8 cellular contexts compared by ENCODE assay signal in the genomic region with DNA sequence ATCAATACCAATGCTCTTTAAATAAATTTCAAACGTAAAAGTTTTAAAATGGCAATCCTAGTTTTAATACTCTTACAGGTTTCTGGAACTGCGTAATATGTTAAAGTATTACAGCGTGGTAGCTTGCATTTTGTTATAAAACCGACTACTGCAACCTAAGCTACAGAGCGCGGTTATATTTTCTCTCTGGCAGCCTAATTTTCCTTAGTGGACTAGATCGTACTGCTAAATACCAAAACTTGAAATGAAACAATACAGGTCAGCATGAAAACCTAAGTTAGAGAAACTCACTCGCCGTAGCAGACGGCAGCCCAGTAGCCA. TPM values are rescaled to one million over a fixed set of nuclear protein-coding genes. Genes with fewer than 3 reads are reported as not detected.
A peak's percentile ranks its signal among the peaks of the same experiment; 100 is the strongest.
DNase-seq lines count a peak whose midpoint lies in the region; ATAC-seq and TF ChIP-seq lines count a peak whose summit lies in the region.

No MANE protein-coding gene starts in this region.

- ATAC-seq in HG03432 (IDR thresholded peaks at IDR 0.05; ENCODE audit: unreplicated experiment), result no peak

- H3K27ac ChIP-seq in VCaP, result peak overlapping the region; percentile 99

- DNase-seq in GM12864 (ENCODE audit: low read depth) (no peak), fibroblast of the aortic adventitia (ENCODE audit: low read depth) (peak; percentile 60), skeletal muscle cell (ENCODE audit: low read depth) (no peak), NOMO-1 treated with DMSO at 0.1 percent for 48 hours (lab: John Stamatoyannopoulos, UW; ENCODE audit: unreplicated experiment) (no peak), DMS 273 (lab: John Stamatoyannopoulos, UW; ENCODE audit: unreplicated experiment) (no peak), HEK293T (ENCODE audit: extremely low spot score) (no peak)

- CTCF ChIA-PET in HEK293T (lab: Yijun Ruan, JAX), result interaction anchor here (1.3 kb wide), 1 partner anchor 66 kb away, joined by 7 read pairs; no protein-coding TSS in a partner anchor

- POLR2A ChIA-PET in HEK293T (lab: Yijun Ruan, JAX), result interaction anchor here (0.8 kb wide), 1 partner anchor 66 kb away, joined by 3 read pairs; no protein-coding TSS in a partner anchor

- TF ChIP-seq CTCF in GM12864 (IDR thresholded peaks at IDR 0.05; ENCODE audit: low read depth, low read length, missing control alignments), result no peak
- TF ChIP-seq CTCF in VCaP (conservative IDR thresholded peaks at IDR 0.05), result no peak
- no peak for TF ChIP-seq CTCF in fibroblast of the aortic adventitia (IDR thresholded peaks at IDR 0.05; ENCODE audit: insufficient read depth, low read length)

- H3K4me3 ChIP-seq in GM12864 (ENCODE audit: low read depth, low read length) (peak overlapping the region; percentile 73; the same call in 1 of the 2 replicates), fibroblast of the aortic adventitia (ENCODE audit: low read depth, low read length) (peak overlapping the region; percentile 80), skeletal muscle cell (ENCODE audit: low read depth, low read length) (peak overlapping the region; percentile 78)

TF ChIP-seq in HEK293T, 16 proteins besides CTCF, POLR2A, EP300 and RAD21:
- TF ChIP-seq ARNT (IDR thresholded peaks at IDR 0.05) (no peak), FOXM1 (IDR thresholded peaks at IDR 0.05; ENCODE audit: borderline replicate concordance) (no peak), HDGF (IDR thresholded peaks at IDR 0.05; ENCODE audit: borderline replicate concordance) (no peak), L3MBTL2 (conservative IDR thresholded peaks at IDR 0.05) (no peak), SP1 (IDR thresholded peaks at IDR 0.05) (no peak), SUZ12 (IDR thresholded peaks at IDR 0.05) (no peak), LEF1 (IDR thresholded peaks at IDR 0.05; ENCODE audit: borderline replicate concordance) (no peak), ELF4 (IDR thresholded peaks at IDR 0.05) (no peak), FOXA1 (IDR thresholded peaks at IDR 0.05) (no peak), NFRKB (IDR thresholded peaks at IDR 0.05) (no peak), BHLHE40 (IDR thresholded peaks at IDR 0.05; ENCODE audit: borderline replicate concordance) (no peak), CTBP1 (IDR thresholded peaks at IDR 0.05; ENCODE audit: borderline replicate concordance) (no peak), ZNF384 (IDR thresholded peaks at IDR 0.05) (no peak), TARDBP (IDR thresholded peaks at IDR 0.05) (no peak), FOXK2 (IDR thresholded peaks at IDR 0.05) (no peak)
- TF ChIP-seq, protein P1, sequence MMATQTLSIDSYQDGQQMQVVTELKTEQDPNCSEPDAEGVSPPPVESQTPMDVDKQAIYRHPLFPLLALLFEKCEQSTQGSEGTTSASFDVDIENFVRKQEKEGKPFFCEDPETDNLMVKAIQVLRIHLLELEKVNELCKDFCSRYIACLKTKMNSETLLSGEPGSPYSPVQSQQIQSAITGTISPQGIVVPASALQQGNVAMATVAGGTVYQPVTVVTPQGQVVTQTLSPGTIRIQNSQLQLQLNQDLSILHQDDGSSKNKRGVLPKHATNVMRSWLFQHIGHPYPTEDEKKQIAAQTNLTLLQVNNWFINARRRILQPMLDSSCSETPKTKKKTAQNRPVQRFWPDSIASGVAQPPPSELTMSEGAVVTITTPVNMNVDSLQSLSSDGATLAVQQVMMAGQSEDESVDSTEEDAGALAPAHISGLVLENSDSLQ (IDR thresholded peaks at IDR 0.05), result no peak

RNA-seq across cellular contexts. Expression of gene CCDC92, which starts 1.2 kb away (rescaled TPM):
- total RNA-seq in fibroblast of the aortic adventitia (ENCODE audit: low replicate concordance), result 14.1 and 22.7 TPM in 2 replicates

RNA-seq across cellular contexts. Expression of gene ZNF664, which starts 1.6 kb away (rescaled TPM):
- 28.3 and 73.3 TPM in 2 replicates for total RNA-seq in fibroblast of the aortic adventitia (ENCODE audit: low replicate concordance)
